In the genomic region with DNA sequence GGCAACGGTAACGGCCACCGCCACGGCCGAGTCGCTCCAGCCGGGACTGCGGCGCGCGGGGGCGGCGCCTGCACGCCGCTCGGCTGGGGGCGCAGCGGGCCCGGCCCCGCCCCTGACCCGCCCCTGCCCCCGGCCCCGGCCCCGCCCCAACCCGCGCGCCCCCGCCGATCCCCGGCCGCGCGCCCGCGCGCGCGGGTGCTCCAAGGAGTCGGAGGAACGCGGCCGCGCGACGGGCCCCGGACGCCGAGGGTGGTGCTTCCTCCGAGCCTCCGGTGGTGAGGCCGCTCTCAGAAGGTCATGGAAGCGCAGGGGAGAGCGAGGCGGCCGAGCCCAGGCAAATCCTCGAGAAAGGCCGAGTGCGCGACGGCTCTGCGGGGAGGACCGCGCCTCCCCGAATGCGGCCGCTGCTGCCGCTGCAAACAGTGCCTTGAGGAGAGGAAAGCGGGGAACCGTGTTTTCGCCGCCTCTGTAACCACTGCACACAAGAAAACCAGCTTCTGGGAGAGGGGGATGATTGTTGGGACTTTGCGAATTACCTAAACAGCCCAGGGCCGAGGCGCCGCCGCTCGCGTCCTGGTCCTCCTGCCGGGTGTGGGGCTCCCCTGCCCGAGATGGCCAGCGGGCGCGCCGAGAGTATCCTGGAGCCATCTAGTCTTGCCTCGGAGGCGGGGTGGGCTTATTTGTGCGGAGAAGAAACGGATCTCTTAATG, we compare ENCODE assay signal across 7 cellular contexts. TPM values are rescaled to one million over a fixed set of nuclear protein-coding genes. Genes with fewer than 3 reads are reported as not detected.
DNase-seq lines count a peak whose midpoint lies in the region; ATAC-seq and TF ChIP-seq lines count a peak whose summit lies in the region.

A gene with protein sequence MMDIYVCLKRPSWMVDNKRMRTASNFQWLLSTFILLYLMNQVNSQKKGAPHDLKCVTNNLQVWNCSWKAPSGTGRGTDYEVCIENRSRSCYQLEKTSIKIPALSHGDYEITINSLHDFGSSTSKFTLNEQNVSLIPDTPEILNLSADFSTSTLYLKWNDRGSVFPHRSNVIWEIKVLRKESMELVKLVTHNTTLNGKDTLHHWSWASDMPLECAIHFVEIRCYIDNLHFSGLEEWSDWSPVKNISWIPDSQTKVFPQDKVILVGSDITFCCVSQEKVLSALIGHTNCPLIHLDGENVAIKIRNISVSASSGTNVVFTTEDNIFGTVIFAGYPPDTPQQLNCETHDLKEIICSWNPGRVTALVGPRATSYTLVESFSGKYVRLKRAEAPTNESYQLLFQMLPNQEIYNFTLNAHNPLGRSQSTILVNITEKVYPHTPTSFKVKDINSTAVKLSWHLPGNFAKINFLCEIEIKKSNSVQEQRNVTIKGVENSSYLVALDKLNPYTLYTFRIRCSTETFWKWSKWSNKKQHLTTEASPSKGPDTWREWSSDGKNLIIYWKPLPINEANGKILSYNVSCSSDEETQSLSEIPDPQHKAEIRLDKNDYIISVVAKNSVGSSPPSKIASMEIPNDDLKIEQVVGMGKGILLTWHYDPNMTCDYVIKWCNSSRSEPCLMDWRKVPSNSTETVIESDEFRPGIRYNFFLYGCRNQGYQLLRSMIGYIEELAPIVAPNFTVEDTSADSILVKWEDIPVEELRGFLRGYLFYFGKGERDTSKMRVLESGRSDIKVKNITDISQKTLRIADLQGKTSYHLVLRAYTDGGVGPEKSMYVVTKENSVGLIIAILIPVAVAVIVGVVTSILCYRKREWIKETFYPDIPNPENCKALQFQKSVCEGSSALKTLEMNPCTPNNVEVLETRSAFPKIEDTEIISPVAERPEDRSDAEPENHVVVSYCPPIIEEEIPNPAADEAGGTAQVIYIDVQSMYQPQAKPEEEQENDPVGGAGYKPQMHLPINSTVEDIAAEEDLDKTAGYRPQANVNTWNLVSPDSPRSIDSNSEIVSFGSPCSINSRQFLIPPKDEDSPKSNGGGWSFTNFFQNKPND (minus strand): TSS at position 48 of the 710 bp plus-strand sequence. CDS start 25,999 bp downstream, outside the sequence.

- no peaks in the 10 kb centered on the region for H3K27me3 ChIP-seq in Panc1 (ENCODE audit: control insufficient read depth, insufficient read depth, low read length)
- peaks cover 48% of the 10 kb centered on the region for H3K27me3 ChIP-seq in foreskin keratinocyte

- peaks cover 47 to 66% of the 10 kb centered on the region in 2 donors for H3K27me3 Mint-ChIP-seq in natural killer cell (ENCODE audit: low read depth in 2 of 2)

- CTCF ChIA-PET in Panc1 (lab: Charles Lee): no interaction called here

- no peak within 1 kb of the TSS for H3K27ac Mint-ChIP-seq in natural killer cell

- H3K4me1 ChIP-seq in Panc1 (ENCODE audit: control insufficient read depth, insufficient read depth, low read length) (peaks cover 35% of the 10 kb centered on the region), foreskin keratinocyte (no peaks in the 10 kb centered on the region)

- intact Hi-C loops in Panc1 (cut with micrococcal nuclease; ENCODE audit: unreplicated experiment): loop anchor here (10.0 kb wide), 1 partner anchor 108 kb away; no protein-coding TSS in a partner anchor
- intact Hi-C loops in natural killer cell (cut with micrococcal nuclease): no loop called here

- no peaks in the 10 kb centered on the region for H3K9me3 Mint-ChIP-seq in natural killer cell

- DNase-seq in GM13977 (ENCODE audit: low spot score) (peak; percentile 66), Panc1 (ENCODE audit: low read depth, low spot score) (no peak), foreskin keratinocyte (peak; percentile 50 to 69), natural killer cell (no peak), substantia nigra (lab: John Stamatoyannopoulos, UW) (peak in 47 of 49 donors; percentile 9 to 93 (median 76))
- peak; percentile 26 for DNase-seq in activated naive CD4-positive, alpha-beta T cell treated with anti-CD3 and anti-CD28 coated beads, Interleukin-2, amount 50 U/mL, for 16 hours

- POLR2A ChIA-PET in Panc1 (lab: Charles Lee): interaction anchor here (0.7 kb wide), 1 partner anchor 110 kb away, joined by 3 read pairs; no protein-coding TSS in a partner anchor

- in situ Hi-C loops in GM13977 (cut with MboI; ENCODE audit: low pct_unique_long_range_greater_than_20kb, low sequenced_read_pairs, unreplicated experiment) (no loop called here), Panc1 (cut with HindIII; ENCODE audit: low pct_unique_long_range_greater_than_20kb, low sequenced_read_pairs) (no loop called here)

- no peaks in the 10 kb centered on the region for H3K36me3 ChIP-seq in Panc1 (ENCODE audit: control insufficient read depth, insufficient read depth, low read length)

- BruUV-seq in Panc1 (replicated peaks; lab: Mats Ljungman, UMichigan): no TSS peak

- TF ChIP-seq CTCF in GM13977 (IDR thresholded peaks at IDR 0.05; ENCODE audit: extremely low read depth, insufficient read depth, missing control alignments) (no peak), Panc1 (IDR thresholded peaks at IDR 0.05) (no peak), foreskin keratinocyte (conservative IDR thresholded peaks at IDR 0.05) (no peak), natural killer cell (IDR thresholded peaks at IDR 0.05) (no peak)

- H3K27ac ChIP-seq in Panc1 (ENCODE audit: low read length): peak within 1 kb of the TSS; percentile 96
- no peak within 1 kb of the TSS for H3K27ac ChIP-seq in foreskin keratinocyte
- peak within 1 kb of the TSS; percentile 97 for H3K27ac ChIP-seq in substantia nigra (ENCODE audit: low read depth, low read length, poor library complexity, severe bottlenecking)

- H3K4me3 Mint-ChIP-seq in natural killer cell: peak within 1 kb of the TSS; percentile 86

- H3K36me3 Mint-ChIP-seq in natural killer cell: no peaks in the 10 kb centered on the region

- no peaks in the 10 kb centered on the region for H3K9me3 ChIP-seq in Panc1 (ENCODE audit: control insufficient read depth, insufficient read depth, low read depth, low read length)

- peaks cover 8 to 10% of the 10 kb centered on the region in 2 donors for H3K4me1 Mint-ChIP-seq in natural killer cell

- H3K4me3 ChIP-seq in Panc1 (ENCODE audit: low read depth in 2 of 2, low read length in 2 of 2): peak within 1 kb of the TSS; percentile 89 to 95

- ATAC-seq in HG03175 (IDR thresholded peaks at IDR 0.05; ENCODE audit: unreplicated experiment) (peak; percentile 37), Panc1 (peak; percentile 93), foreskin keratinocyte (peak; percentile 74), natural killer cell (peak in 1 of 3 donors; percentile 22)

RNA-seq across cellular contexts. Expression of the gene that starts here (rescaled TPM):
- total RNA-seq in Panc1 (2021; ENCODE audit: unreplicated experiment) (91.3 TPM), foreskin keratinocyte (0.65 and 0.92 TPM in 2 replicates), natural killer cell (not detected)
- 20.6 TPM for polyA plus RNA-seq in Panc1 (2012; ENCODE audit: insufficient read length)
- polyA plus RNA-seq in foreskin keratinocyte: 0.07 and 0.11 TPM in 2 replicates

Comparison
In these comparisons a context has a peak if more than half of its experiments do, and no peak if none do; other contexts are left out.
1. RNA of the gene that starts here (total RNA-seq): 91.3 TPM in Panc1 (single experiment); 0.65 to 0.92 TPM in foreskin keratinocyte and not detected in natural killer cell; every median in the first group is over 10 times any median in the second.
2. Peak in DNase-seq and ATAC-seq in foreskin keratinocyte; RNA of the gene not detected or under 1 TPM.
3. DNase-seq: peak in GM13977 (single experiment), activated naive CD4-positive, alpha-beta T cell treated with anti-CD3 and anti-CD28 coated beads, Interleukin-2, amount 50 U/mL, for 16 hours (single experiment) and substantia nigra (47 of 49); none in Panc1 (single experiment) and natural killer cell (single experiment).